Comparison of ENCODE assay signal across 22 cellular contexts in genomic region chr4:139501117-139501516, GRCh38.
"Had no signal": no experiment of that assay in that cellular context is flagged by ENCODE, and none has a peak within 500 bp of the region (broad histone marks: within the 10 kb centered on the region; RNA-seq: fewer than 3 reads in every experiment).

No MANE protein-coding gene starts in this region.

- H3K27ac ChIP-seq: adrenal gland, body of pancreas, gastroesophageal sphincter, heart left ventricle, ovary, right lobe of liver, suprapubic skin, transverse colon had no signal

- H3K27me3 ChIP-seq: adrenal gland, body of pancreas, gastroesophageal sphincter, heart left ventricle, ovary, right lobe of liver, suprapubic skin, transverse colon had no signal

- H3K27me3 Mint-ChIP-seq: stimulated activated naive CD8-positive, alpha-beta T cell treated with anti-CD3 and anti-CD28 coated beads, Interleukin-15, Interleukin-2, amounts not matched to agents 100 ng/mL and 50 ng/mL, for 24 hours had no signal

- H3K36me3 Mint-ChIP-seq: activated naive CD4-positive, alpha-beta T cell treated with anti-CD3 and anti-CD28 coated beads, Interleukin-2, amount 50 U/mL, for 24 hours had no signal

- H3K4me1 Mint-ChIP-seq: activated naive CD4-positive, alpha-beta T cell treated with anti-CD3 and anti-CD28 coated beads, Interleukin-2, amount 50 U/mL, for 24 hours; T-cell had no signal

- H3K36me3 ChIP-seq: adrenal gland, ovary, right lobe of liver, suprapubic skin, transverse colon had no signal

- H3K27ac Mint-ChIP-seq: activated naive CD4-positive, alpha-beta T cell treated with anti-CD3 and anti-CD28 coated beads, Interleukin-2, amount 50 U/mL, for 24 hours; activated T-cell treated with anti-CD3 and anti-CD28 coated beads, Interleukin-2, amount 50 U/mL, for 72 hours; stimulated activated naive CD8-positive, alpha-beta T cell treated with anti-CD3 and anti-CD28 coated beads, Interleukin-15, Interleukin-2, amounts not matched to agents 100 ng/mL and 50 ng/mL, for 24 hours; T-cell had no signal

- H3K4me1 ChIP-seq: adrenal gland, transverse colon had no signal

- H3K4me3 Mint-ChIP-seq: activated naive CD4-positive, alpha-beta T cell treated with anti-CD3 and anti-CD28 coated beads, Interleukin-2, amount 50 U/mL, for 24 hours; activated T-cell treated with anti-CD3 and anti-CD28 coated beads, Interleukin-2, amount 50 U/mL, for 72 hours; stimulated activated naive CD8-positive, alpha-beta T cell treated with anti-CD3 and anti-CD28 coated beads, Interleukin-15, Interleukin-2, amounts not matched to agents 100 ng/mL and 50 ng/mL, for 24 hours; T-cell had no signal

- H3K4me3 ChIP-seq: adrenal gland, body of pancreas, gastroesophageal sphincter, heart left ventricle, ovary, right lobe of liver, suprapubic skin, transverse colon had no signal

- H3K9me3 ChIP-seq: adrenal gland, body of pancreas, gastroesophageal sphincter, ovary, right lobe of liver, suprapubic skin, transverse colon had no signal

- DNase-seq: activated CD4-positive, alpha-beta T cell treated with anti-CD3 and anti-CD28 coated beads, Interleukin-2, amount 50 U/mL, for 4 hours; activated CD4-positive, CD25-positive, alpha-beta regulatory T cell treated with anti-CD3 and anti-CD28 coated beads, Interleukin-2, amount 50 U/mL, for 72 hours; activated effector memory CD4-positive, alpha-beta T cell treated with anti-CD3 and anti-CD28 coated beads, Interleukin-2, amount 50 U/mL, for 16 hours; activated T-cell treated with anti-CD3 and anti-CD28 coated beads, Interleukin-2, amount 50 U/mL, for 72 hours; adrenal gland; body of pancreas; caudate nucleus; erythroblast; heart left ventricle; kidney; ovary; right lobe of liver; small intestine; stimulated activated CD4-positive, alpha-beta T cell treated with anti-CD3 and anti-CD28 coated beads, Interleukin-15, amount 100 ng/mL, for 24 hours; stimulated activated CD4-positive, alpha-beta T cell treated with anti-CD3 and anti-CD28 coated beads, Interleukin-2, amount 100 ng/mL, for 48 hours; T-cell; T1000; transverse colon had no signal

- H3K9me3 Mint-ChIP-seq: activated naive CD4-positive, alpha-beta T cell treated with anti-CD3 and anti-CD28 coated beads, Interleukin-2, amount 50 U/mL, for 24 hours; activated T-cell treated with anti-CD3 and anti-CD28 coated beads, Interleukin-2, amount 50 U/mL, for 72 hours; stimulated activated naive CD8-positive, alpha-beta T cell treated with anti-CD3 and anti-CD28 coated beads, Interleukin-15, Interleukin-2, amounts not matched to agents 100 ng/mL and 50 ng/mL, for 24 hours had no signal
